ENCODE assay signal across 8 cellular contexts in the genomic region with DNA sequence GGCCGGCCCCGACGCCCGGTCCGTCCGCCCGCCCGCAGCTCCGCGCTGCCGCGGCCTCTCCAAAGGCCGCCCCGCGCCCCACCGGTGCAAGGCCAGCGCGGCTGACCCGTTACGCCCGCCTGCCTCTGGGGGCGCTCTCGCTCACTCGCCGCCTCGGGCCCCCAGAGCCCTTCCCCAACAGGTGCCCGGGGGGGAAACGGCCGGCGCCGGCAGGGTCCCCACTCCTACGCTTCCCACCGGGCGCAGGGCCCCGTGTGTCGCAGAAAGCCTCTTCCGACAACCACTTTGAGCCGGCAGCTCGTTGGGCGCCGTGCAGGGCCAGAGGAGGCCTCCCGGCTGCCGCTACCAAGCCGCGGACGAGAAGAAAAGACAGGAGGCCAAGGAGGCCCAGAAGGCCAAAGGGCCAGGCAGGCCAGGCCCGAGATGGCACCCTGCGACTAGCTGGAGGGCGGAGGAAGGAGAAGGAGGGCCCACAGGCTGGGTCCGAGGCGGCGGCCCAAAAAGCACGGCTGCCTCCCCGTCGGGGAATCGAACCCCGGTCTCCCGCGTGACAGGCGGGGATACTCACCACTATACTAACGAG.
DNase-seq lines count a peak whose midpoint lies in the region; ATAC-seq and TF ChIP-seq lines count a peak whose summit lies in the region.

No MANE protein-coding gene starts in this region.

- H3K4me1 Mint-ChIP-seq in mesothelial cell of epicardium = no peaks in the 10 kb centered on the region
- H3K4me1 Mint-ChIP-seq in stimulated activated naive CD8-positive, alpha-beta T cell treated with anti-CD3 and anti-CD28 coated beads, Interleukin-15, amount 100 ng/mL, for 72 hours = peaks cover 21% of the 10 kb centered on the region

- in situ Hi-C loops in Caki2 (cut with HindIII; ENCODE audit: low pct_unique_long_range_greater_than_20kb, low sequenced_read_pairs) = no loop called here

- H3K9me3 Mint-ChIP-seq in mesothelial cell of epicardium = no peaks in the 10 kb centered on the region
- H3K9me3 Mint-ChIP-seq in stimulated activated naive CD8-positive, alpha-beta T cell treated with anti-CD3 and anti-CD28 coated beads, Interleukin-15, amount 100 ng/mL, for 72 hours = peaks cover 0 to 7% of the 10 kb centered on the region in 2 donors

- no peak overlapping the region for H3K27ac Mint-ChIP-seq in mesothelial cell of epicardium
- peak overlapping the region; percentile 96 to 99 for H3K27ac Mint-ChIP-seq in stimulated activated naive CD8-positive, alpha-beta T cell treated with anti-CD3 and anti-CD28 coated beads, Interleukin-15, amount 100 ng/mL, for 72 hours

- H3K36me3 Mint-ChIP-seq in mesothelial cell of epicardium = no peaks in the 10 kb centered on the region

- TF ChIP-seq CTCF in mesothelial cell of epicardium (IDR thresholded peaks at IDR 0.05; ENCODE audit: unreplicated experiment) = peak; percentile 55

- peaks cover 59% of the 10 kb centered on the region for H3K27me3 Mint-ChIP-seq in mesothelial cell of epicardium (ENCODE audit: low read depth)
- peaks cover 54% of the 10 kb centered on the region for H3K27me3 Mint-ChIP-seq in stimulated activated naive CD8-positive, alpha-beta T cell treated with anti-CD3 and anti-CD28 coated beads, Interleukin-15, amount 100 ng/mL, for 72 hours

- DNase-seq in Caki2 (ENCODE audit: low read depth) (peak; percentile 87), mesothelial cell of epicardium (ENCODE audit: low spot score in 2 of 2, unreplicated experiment in 2 of 2) (peak; percentile 31 to 71)
- peak; percentile 75 for DNase-seq in activated CD4-positive, CD25-positive, alpha-beta regulatory T cell treated with anti-CD3 and anti-CD28 coated beads, Interleukin-2, amount 50 U/mL, for 72 hours
- DNase-seq in effector CD4-positive, alpha-beta T cell = peak; percentile 34
- DNase-seq in stimulated activated naive CD8-positive, alpha-beta T cell treated with anti-CD3 and anti-CD28 coated beads, Interleukin-15, amount 100 ng/mL, for 72 hours = peak; percentile 86 to 87

- peak; percentile 47 for ATAC-seq in HG02981 (IDR thresholded peaks at IDR 0.05; ENCODE audit: unreplicated experiment)
- ATAC-seq in stimulated activated naive CD8-positive, alpha-beta T cell treated with anti-CD3 and anti-CD28 coated beads, Interleukin-15, amount 100 ng/mL, for 72 hours = peak; percentile 71
- no peak for ATAC-seq in GM18858 (IDR thresholded peaks at IDR 0.05; ENCODE audit: unreplicated experiment)
- ATAC-seq in GM18511 (IDR thresholded peaks at IDR 0.05; ENCODE audit: unreplicated experiment) = no peak

- H3K4me3 Mint-ChIP-seq in mesothelial cell of epicardium = peak overlapping the region; percentile 85
- peak overlapping the region; percentile 94 to 96 for H3K4me3 Mint-ChIP-seq in stimulated activated naive CD8-positive, alpha-beta T cell treated with anti-CD3 and anti-CD28 coated beads, Interleukin-15, amount 100 ng/mL, for 72 hours

Comparison
In these comparisons a context has a peak if more than half of its experiments do, and no peak if none do; other contexts are left out.
1. DNase-seq: peak in every context shown above with its lines; median percentile 87 in Caki2; 86 in stimulated activated naive CD8-positive, alpha-beta T cell treated with anti-CD3 and anti-CD28 coated beads, Interleukin-15, amount 100 ng/mL, for 72 hours; 75 in activated CD4-positive, CD25-positive, alpha-beta regulatory T cell treated with anti-CD3 and anti-CD28 coated beads, Interleukin-2, amount 50 U/mL, for 72 hours; 51 in mesothelial cell of epicardium; 34 in effector CD4-positive, alpha-beta T cell.
2. ATAC-seq: peak in HG02981 (single experiment) and stimulated activated naive CD8-positive, alpha-beta T cell treated with anti-CD3 and anti-CD28 coated beads, Interleukin-15, amount 100 ng/mL, for 72 hours (single experiment); none in GM18858 (single experiment) and GM18511 (single experiment).